In genomic region chr18:11860594-11861450, GRCh38 we compare ENCODE assay signal across 1 cellular context.
TF ChIP-seq lines count a peak whose summit lies in the region.

No MANE protein-coding gene starts in this region.

TF ChIP-seq in A549, 52 proteins besides CTCF, POLR2A, EP300 and RAD21:
- no peak for TF ChIP-seq CHD4 (IDR thresholded peaks at IDR 0.05; ENCODE audit: borderline replicate concordance)
- TF ChIP-seq KDM1A (IDR thresholded peaks at IDR 0.05; ENCODE audit: low read depth) = no peak
- no peak for TF ChIP-seq RNF2 (IDR thresholded peaks at IDR 0.05; ENCODE audit: borderline replicate concordance, low read depth)
- TF ChIP-seq BHLHE40 (IDR thresholded peaks at IDR 0.05; ENCODE audit: low read depth, low read length) = no peak
- no peak for TF ChIP-seq MYC (IDR thresholded peaks at IDR 0.05; ENCODE audit: borderline replicate concordance, low read length)
- TF ChIP-seq ZFP36 (IDR thresholded peaks at IDR 0.05; ENCODE audit: borderline replicate concordance, partially characterized antibody) = no peak
- no peak for TF ChIP-seq KDM5A (IDR thresholded peaks at IDR 0.05)
- TF ChIP-seq CBX2 (IDR thresholded peaks at IDR 0.05; ENCODE audit: borderline replicate concordance, low read depth) = no peak
- no peak for TF ChIP-seq MAX (IDR thresholded peaks at IDR 0.05)
- TF ChIP-seq HOXB13 (CRISPR knock-in tag; IDR thresholded peaks at IDR 0.05; ENCODE audit: low read depth) = no peak
- TF ChIP-seq POLR2AphosphoS2 (conservative IDR thresholded peaks at IDR 0.05; ENCODE audit: low read length) = no peak
- TF ChIP-seq RFX5 (IDR thresholded peaks at IDR 0.05) = no peak
TF ChIP-seq in A549: peak in this region for 0.
